In genomic region chr22:19373450-19373849, GRCh38 we compare ENCODE assay signal across 23 cellular contexts.
"Had no signal": no experiment of that assay in that cellular context is flagged by ENCODE, and none has a peak within 500 bp of the region (broad histone marks: within the 10 kb centered on the region; RNA-seq: fewer than 3 reads in every experiment).

No MANE protein-coding gene starts in this region.

- DNase-seq: Karpas-422, KG1, MG63, NCI-H1092, NCI-H1436, NCI-H187, NCI-H2029, NCI-H2081 treated with DMSO at 0.1 percent for 48 hours, NCI-H2171, NCI-H226, NCI-H446, NCI-H510A, NCI-H524 treated with DMSO at 0.1 percent for 48 hours, NCI-H69, NCI-H774, PC-3, SHP77, SK-N-SH, SW 1271 had no signal

- H3K27me3 ChIP-seq: MG63 had no signal

- H3K27ac ChIP-seq: HL-60, RWPE1 had no signal

- FAIRE-seq: HTR-8/SVneo had no signal

- H3K9ac ChIP-seq: SK-N-SH had no signal

- H3K4me2 ChIP-seq: SK-N-SH had no signal

- H3K4me3 ChIP-seq: MG63 had no signal

- ATAC-seq: Panc1, PC-3 had no signal

- H3K9me3 ChIP-seq: MG63, SK-N-SH had no signal
